18 cellular contexts compared by ENCODE assay signal in the genomic region with DNA sequence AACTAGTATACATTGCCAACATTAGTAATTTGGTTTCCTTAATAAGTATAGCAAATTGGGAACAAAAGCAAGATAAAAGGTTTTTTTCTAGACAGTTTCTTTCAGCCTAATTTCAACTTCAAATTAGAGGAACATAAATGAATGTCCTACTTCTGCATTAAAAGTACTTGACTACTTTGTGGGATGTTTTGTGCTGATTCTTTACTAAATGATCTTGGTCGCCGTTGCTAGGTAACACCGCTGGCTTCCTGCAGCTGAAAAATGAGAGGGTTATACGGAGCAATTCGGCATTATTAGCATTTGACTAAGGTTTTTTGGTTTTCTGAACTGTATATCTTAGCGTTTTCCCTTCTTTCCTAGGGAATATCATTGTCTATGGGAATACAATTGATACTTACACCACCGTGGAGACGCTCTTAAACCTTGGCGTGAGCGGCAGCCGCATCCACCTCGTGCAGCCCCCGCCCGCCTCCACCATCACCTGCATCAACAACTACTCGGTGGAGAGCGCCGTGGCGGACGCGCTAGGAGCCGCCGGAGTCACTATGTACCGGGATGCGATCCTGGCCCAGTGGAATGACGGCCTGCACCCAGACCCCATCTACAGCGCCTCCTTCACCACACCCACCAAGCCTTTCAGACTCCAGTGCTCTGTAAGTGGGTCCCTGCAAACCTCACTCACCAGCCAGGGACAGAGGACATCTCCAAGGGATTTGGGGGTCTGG.
DNase-seq lines count a peak whose midpoint lies in the region; ATAC-seq and TF ChIP-seq lines count a peak whose summit lies in the region.
"Had no signal": no experiment of that assay in that cellular context is flagged by ENCODE, and none has a peak within 500 bp of the region (broad histone marks: within the 10 kb centered on the region; RNA-seq: fewer than 3 reads in every experiment).

No MANE protein-coding gene starts in this region.

- H3K27me3 Mint-ChIP-seq in dendritic cell treated with granulocyte-macrophage colony-stimulating factor and Interleukin-4, amounts not matched to agents 40 ng/mL and 50 ng/mL, for 4 days: no peaks in the 10 kb centered on the region

- intact Hi-C loops in dendritic cell treated with granulocyte-macrophage colony-stimulating factor and Interleukin-4, amounts not matched to agents 40 ng/mL and 50 ng/mL, for 4 days (cut with micrococcal nuclease): loop anchor here (10.0 kb wide), 1 partner anchor 88 kb away; a partner anchor contains a TSS
- intact Hi-C loops in esophagus muscularis mucosa (cut with DNase I): no loop called here

- H3K27ac Mint-ChIP-seq in dendritic cell treated with granulocyte-macrophage colony-stimulating factor and Interleukin-4, amounts not matched to agents 40 ng/mL and 50 ng/mL, for 4 days: peak overlapping the region; percentile 92
- H3K27ac Mint-ChIP-seq: activated naive CD4-positive, alpha-beta T cell treated with anti-CD3 and anti-CD28 coated beads, Interleukin-2, amount 10 ng/mL, durations not matched to agents 7 days and 5 days had no signal

- H3K4me1 Mint-ChIP-seq in dendritic cell treated with granulocyte-macrophage colony-stimulating factor and Interleukin-4, amounts not matched to agents 40 ng/mL and 50 ng/mL, for 4 days (ENCODE audit: low read depth): peaks cover 25% of the 10 kb centered on the region
- H3K4me1 Mint-ChIP-seq: activated naive CD4-positive, alpha-beta T cell treated with anti-CD3 and anti-CD28 coated beads, Interleukin-2, amount 10 ng/mL, durations not matched to agents 7 days and 5 days had no signal

- H3K4me1 ChIP-seq in esophagus muscularis mucosa: peaks cover 0 to 4% (median 0%) of the 10 kb centered on the region in 4 donors
- H3K4me1 ChIP-seq: ascending aorta, thyroid gland had no signal

- no peak for TF ChIP-seq EP300 in esophagus muscularis mucosa (IDR thresholded peaks at IDR 0.05)

- no peaks in the 10 kb centered on the region for H3K9me3 ChIP-seq in esophagus muscularis mucosa
- H3K9me3 ChIP-seq: ascending aorta, gastrocnemius medialis, thyroid gland had no signal

- ATAC-seq in GM19328 (IDR thresholded peaks at IDR 0.05; ENCODE audit: unreplicated experiment) (no peak), HG02885 (IDR thresholded peaks at IDR 0.05; ENCODE audit: poor library complexity, unreplicated experiment) (no peak)

- no peak overlapping the region for H3K4me3 ChIP-seq in esophagus muscularis mucosa
- H3K4me3 ChIP-seq: ascending aorta, gastrocnemius medialis, lung, thyroid gland had no signal

- no peaks in the 10 kb centered on the region for H3K9me3 Mint-ChIP-seq in dendritic cell treated with granulocyte-macrophage colony-stimulating factor and Interleukin-4, amounts not matched to agents 40 ng/mL and 50 ng/mL, for 4 days
- H3K9me3 Mint-ChIP-seq: activated naive CD4-positive, alpha-beta T cell treated with anti-CD3 and anti-CD28 coated beads, Interleukin-2, amount 10 ng/mL, durations not matched to agents 7 days and 5 days had no signal

- H3K36me3 Mint-ChIP-seq in dendritic cell treated with granulocyte-macrophage colony-stimulating factor and Interleukin-4, amounts not matched to agents 40 ng/mL and 50 ng/mL, for 4 days (ENCODE audit: low read depth): no peaks in the 10 kb centered on the region
- H3K36me3 Mint-ChIP-seq: activated naive CD4-positive, alpha-beta T cell treated with anti-CD3 and anti-CD28 coated beads, Interleukin-2, amount 10 ng/mL, durations not matched to agents 7 days and 5 days had no signal

- H3K4me3 Mint-ChIP-seq in dendritic cell treated with granulocyte-macrophage colony-stimulating factor and Interleukin-4, amounts not matched to agents 40 ng/mL and 50 ng/mL, for 4 days: peak overlapping the region; percentile 45
- H3K4me3 Mint-ChIP-seq: activated naive CD4-positive, alpha-beta T cell treated with anti-CD3 and anti-CD28 coated beads, Interleukin-2, amount 10 ng/mL, durations not matched to agents 7 days and 5 days had no signal

- no peak overlapping the region for H3K27ac ChIP-seq in esophagus muscularis mucosa (replicated peaks in 1 of 4)
- H3K27ac ChIP-seq: ascending aorta, thyroid gland had no signal

- H3K36me3 ChIP-seq in esophagus muscularis mucosa: no peaks in the 10 kb centered on the region
- H3K36me3 ChIP-seq: ascending aorta, thyroid gland had no signal

- 45% methylated on average over 26 of the region's 26 CpGs for WGBS in esophagus muscularis mucosa

- TF ChIP-seq CTCF in esophagus muscularis mucosa (IDR thresholded peaks at IDR 0.05): no peak

- H3K27me3 ChIP-seq in esophagus muscularis mucosa: peaks cover 0 to 9% (median 0%) of the 10 kb centered on the region in 4 donors
- H3K27me3 ChIP-seq: ascending aorta, gastrocnemius medialis, thyroid gland had no signal

- no peak for TF ChIP-seq POLR2A in esophagus muscularis mucosa (IDR thresholded peaks at IDR 0.05; ENCODE audit: low read depth)

- DNase-seq in NCI-H1417 (lab: John Stamatoyannopoulos, UW) (peak; percentile 33 to 89 (median 79)), NCI-H69 (lab: John Stamatoyannopoulos, UW) (peak; percentile 80), putamen (ENCODE audit: low spot score) (peak; percentile 7), esophagus muscularis mucosa (ENCODE audit: extremely low spot score) (no peak)
- DNase-seq: activated CD4-positive, alpha-beta T cell treated with anti-CD3 and anti-CD28 coated beads, Interleukin-2, amount 50 U/mL, for 4 hours; activated naive CD4-positive, alpha-beta T cell treated with anti-CD3 and anti-CD28 coated beads, Interleukin-2, amount 10 ng/mL, durations not matched to agents 7 days and 5 days; AML-193; Calu3; gastrocnemius medialis; GDM1; NCI-H2171 treated with DMSO at 0.1 percent for 48 hours; posterior cingulate gyrus; thyroid gland had no signal
